ENCODE assay signal across 28 cellular contexts in the genomic region with DNA sequence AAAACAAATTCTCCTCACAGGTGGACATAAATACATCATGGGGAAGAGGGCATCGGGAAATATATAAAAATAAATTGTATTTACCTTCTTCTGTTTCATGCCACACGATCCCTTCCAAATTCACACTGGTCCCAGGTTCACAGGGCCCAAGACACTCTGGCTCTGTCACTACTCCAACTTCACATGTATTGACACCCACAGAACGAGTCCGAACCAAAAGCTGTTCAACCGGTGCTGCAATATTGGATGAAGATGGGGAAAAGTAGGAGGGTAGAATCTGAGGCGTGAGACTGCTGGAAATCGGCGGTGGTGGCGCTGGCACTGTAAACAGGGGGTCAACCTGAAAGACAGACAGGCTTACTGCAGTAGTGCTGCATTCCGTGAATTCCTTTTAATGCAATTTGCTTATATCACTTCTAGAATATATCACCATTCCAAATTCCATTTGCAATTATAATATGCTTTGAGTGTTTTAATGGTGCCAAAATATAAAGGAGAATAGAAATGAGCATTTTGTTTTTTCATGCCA. TPM values are rescaled to one million over a fixed set of nuclear protein-coding genes. Genes with fewer than 3 reads are reported as not detected.
A peak's percentile ranks its signal among the peaks of the same experiment; 100 is the strongest.
DNase-seq lines count a peak whose midpoint lies in the region; ATAC-seq and TF ChIP-seq lines count a peak whose summit lies in the region.
"Had no signal": no experiment of that assay in that cellular context is flagged by ENCODE, and none has a peak within 500 bp of the region (broad histone marks: within the 10 kb centered on the region; RNA-seq: fewer than 3 reads in every experiment).

No MANE protein-coding gene starts in this region.

- DNase-seq in NCI-H510A treated with DMSO at 0.1 percent for 48 hours (lab: John Stamatoyannopoulos, UW) (peak; percentile 59), NCI-H510A (lab: John Stamatoyannopoulos, UW) (no peak), islet precursor cell (peak; percentile 70), sigmoid colon (no peak), A673 (ENCODE audit: low spot score) (no peak)
- DNase-seq: 8988T; activated CD4-positive, alpha-beta T cell treated with anti-CD3 and anti-CD28 coated beads for 36 hours; activated CD8-positive, alpha-beta memory T cell treated with anti-CD3 and anti-CD28 coated beads, Interleukin-2, amount 50 U/mL, for 48 hours; activated CD8-positive, alpha-beta T cell treated with anti-CD3 and anti-CD28 coated beads for 36 hours; activated naive CD4-positive, alpha-beta T cell treated with anti-CD3 and anti-CD28 coated beads, Interleukin-2, amount 10 ng/mL, durations not matched to agents 7 days and 5 days; adrenal gland; Calu3; H7; NCI-H1092; NCI-H1694 treated with DMSO at 0.1 percent for 48 hours; NCI-H2171 treated with DMSO at 0.1 percent for 48 hours; NCI-H524 treated with DMSO at 0.1 percent for 48 hours; NK-92 treated with Interleukin-12 subunit alpha and Interleukin-12 subunit beta, amount 100 ng/mL, for 24 hours; Peyer's patch; SHP77 treated with DMSO at 0.1 percent for 48 hours; stimulated activated naive CD8-positive, alpha-beta T cell treated with anti-CD3 and anti-CD28 coated beads, Interleukin-15, Interleukin-2, amounts not matched to agents 100 U/mL and 50 U/mL, for 24 hours; uterus had no signal

- no peak for ATAC-seq in HG03439 (IDR thresholded peaks at IDR 0.05; ENCODE audit: unreplicated experiment)
- ATAC-seq in GM19452 (IDR thresholded peaks at IDR 0.05; ENCODE audit: unreplicated experiment): no peak
- ATAC-seq: activated CD4-positive, alpha-beta T cell treated with anti-CD3 and anti-CD28 coated beads for 36 hours; activated CD8-positive, alpha-beta T cell treated with anti-CD3 and anti-CD28 coated beads for 36 hours; K562; stimulated activated naive CD8-positive, alpha-beta T cell treated with anti-CD3 and anti-CD28 coated beads, Interleukin-15, Interleukin-2, amounts not matched to agents 100 U/mL and 50 U/mL, for 24 hours had no signal

- BruUV-seq in A673 (replicated peaks; lab: Mats Ljungman, UMichigan): no TSS peak

- TF ChIP-seq POLR2A in sigmoid colon (IDR thresholded peaks at IDR 0.05): no peak

- no peak for TF ChIP-seq CTCF in brain (conservative IDR thresholded peaks at IDR 0.05)
- no peak for TF ChIP-seq CTCF in sigmoid colon (IDR thresholded peaks at IDR 0.05)
- no peak for TF ChIP-seq CTCF in A673 (conservative IDR thresholded peaks at IDR 0.05; ENCODE audit: low read depth, low read length)

- H3K27ac ChIP-seq in sigmoid colon (peak overlapping the region in 3 of 4 donors; percentile 71 to 89 (median 88)), A673 (ENCODE audit: low read depth, low read length, poor library complexity, severe bottlenecking) (no peak overlapping the region)
- H3K27ac ChIP-seq: adrenal gland, C4-2B, Peyer's patch, uterus had no signal

- CTCF ChIA-PET in A673 (lab: Charles Lee): no interaction called here

- H3K36me3 ChIP-seq in sigmoid colon (no peaks in the 10 kb centered on the region), A673 (ENCODE audit: insufficient read depth, low read length, poor library complexity, severe bottlenecking) (no peaks in the 10 kb centered on the region)
- H3K36me3 ChIP-seq: adrenal gland, Peyer's patch, uterus had no signal

- H3K4me3 ChIP-seq in sigmoid colon: no peak overlapping the region
- H3K4me3 ChIP-seq in A673 (ENCODE audit: low read depth, low read length, poor library complexity, severe bottlenecking): no peak overlapping the region
- H3K4me3 ChIP-seq: adrenal gland, K562, Peyer's patch, smooth muscle cell, uterus had no signal

- H3K4me1 ChIP-seq in sigmoid colon (peaks cover 0 to 96% (median 79%) of the 10 kb centered on the region in 4 donors), A673 (ENCODE audit: insufficient read depth, low read length, poor library complexity, severe bottlenecking) (peaks cover 8% of the 10 kb centered on the region)

- H3K27ac Mint-ChIP-seq in brain: peak overlapping the region in 4 of 5 experiments; percentile 11 to 88 (median 44)
- H3K27ac Mint-ChIP-seq: activated CD4-positive, alpha-beta T cell treated with anti-CD3 and anti-CD28 coated beads for 36 hours; activated CD8-positive, alpha-beta T cell treated with anti-CD3 and anti-CD28 coated beads for 36 hours; activated naive CD4-positive, alpha-beta T cell treated with anti-CD3 and anti-CD28 coated beads, Interleukin-2, amount 10 ng/mL, durations not matched to agents 7 days and 5 days had no signal

- no peak for TF ChIP-seq EP300 in sigmoid colon (IDR thresholded peaks at IDR 0.05)

- POLR2A ChIA-PET in A673 (lab: Charles Lee; ENCODE audit: low non-redundant PET): no interaction called here

- peak overlapping the region in 2 of 5 experiments; percentile 7 to 64 for H3K4me3 Mint-ChIP-seq in brain
- H3K4me3 Mint-ChIP-seq: activated CD4-positive, alpha-beta T cell treated with anti-CD3 and anti-CD28 coated beads for 36 hours; activated CD8-positive, alpha-beta T cell treated with anti-CD3 and anti-CD28 coated beads for 36 hours; activated naive CD4-positive, alpha-beta T cell treated with anti-CD3 and anti-CD28 coated beads, Interleukin-2, amount 10 ng/mL, durations not matched to agents 7 days and 5 days had no signal

- H3K9me3 ChIP-seq in sigmoid colon (no peaks in the 10 kb centered on the region), A673 (ENCODE audit: low read depth, low read length, poor library complexity, severe bottlenecking) (no peaks in the 10 kb centered on the region)
- H3K9me3 ChIP-seq: adrenal gland, Peyer's patch, uterus had no signal

- H3K36me3 Mint-ChIP-seq in brain: peaks cover 33% of the 10 kb centered on the region
- H3K36me3 Mint-ChIP-seq: activated naive CD4-positive, alpha-beta T cell treated with anti-CD3 and anti-CD28 coated beads, Interleukin-2, amount 10 ng/mL, durations not matched to agents 7 days and 5 days had no signal

- H3K4me1 Mint-ChIP-seq in brain: peaks cover 100% of the 10 kb centered on the region
- H3K4me1 Mint-ChIP-seq: activated CD4-positive, alpha-beta T cell treated with anti-CD3 and anti-CD28 coated beads for 36 hours; activated naive CD4-positive, alpha-beta T cell treated with anti-CD3 and anti-CD28 coated beads, Interleukin-2, amount 10 ng/mL, durations not matched to agents 7 days and 5 days had no signal

- intact Hi-C loops in sigmoid colon (cut with DNase I) (no loop called here), A673 (cut with micrococcal nuclease; ENCODE audit: unreplicated experiment) (no loop called here)

- WGBS in sigmoid colon, 2 donors: 94 to 96% methylated on average over 10 of the region's 10 CpGs

- H3K27me3 ChIP-seq in sigmoid colon (no peaks in the 10 kb centered on the region), A673 (replicated peaks; ENCODE audit: insufficient read depth, low read depth, low read length, poor library complexity) (no peaks in the 10 kb centered on the region)
- H3K27me3 ChIP-seq: adrenal gland, Peyer's patch, uterus had no signal

- peaks cover 0 to 3% (median 0%) of the 10 kb centered on the region in 5 experiments for H3K9me3 Mint-ChIP-seq in brain
- H3K9me3 Mint-ChIP-seq: activated naive CD4-positive, alpha-beta T cell treated with anti-CD3 and anti-CD28 coated beads, Interleukin-2, amount 10 ng/mL, durations not matched to agents 7 days and 5 days had no signal

- H3K27me3 Mint-ChIP-seq in brain: no peaks in the 10 kb centered on the region
- H3K27me3 Mint-ChIP-seq: activated CD4-positive, alpha-beta T cell treated with anti-CD3 and anti-CD28 coated beads for 36 hours; activated naive CD4-positive, alpha-beta T cell treated with anti-CD3 and anti-CD28 coated beads, Interleukin-2, amount 10 ng/mL, durations not matched to agents 7 days and 5 days had no signal

RNA-seq across cellular contexts. Expression of a gene that starts 45.4 kb away (rescaled TPM):
- polyA plus RNA-seq in brain (ENCODE audit: insufficient read depth, low read depth, low replicate concordance) (15.6 TPM), sigmoid colon (1 to 10 TPM; 5.1 to 9.4 (median 6.6) TPM)
- total RNA-seq in sigmoid colon (10 to 100 TPM; 17.9 to 30.7 (median 24.0) TPM), A673 (2021) (1.9 and 2.4 TPM in 2 replicates)
- total RNA-seq: activated CD4-positive, alpha-beta T cell treated with anti-CD3 and anti-CD28 coated beads for 36 hours; activated CD8-positive, alpha-beta T cell treated with anti-CD3 and anti-CD28 coated beads for 36 hours had no signal

Comparison
In these comparisons a context has a peak if more than half of its experiments do, and no peak if none do; other contexts are left out.
1. DNase-seq: peak in NCI-H510A treated with DMSO at 0.1 percent for 48 hours (single experiment) and islet precursor cell (single experiment); none in NCI-H510A (single experiment), sigmoid colon (single experiment) and A673 (single experiment).